In the genomic region with DNA sequence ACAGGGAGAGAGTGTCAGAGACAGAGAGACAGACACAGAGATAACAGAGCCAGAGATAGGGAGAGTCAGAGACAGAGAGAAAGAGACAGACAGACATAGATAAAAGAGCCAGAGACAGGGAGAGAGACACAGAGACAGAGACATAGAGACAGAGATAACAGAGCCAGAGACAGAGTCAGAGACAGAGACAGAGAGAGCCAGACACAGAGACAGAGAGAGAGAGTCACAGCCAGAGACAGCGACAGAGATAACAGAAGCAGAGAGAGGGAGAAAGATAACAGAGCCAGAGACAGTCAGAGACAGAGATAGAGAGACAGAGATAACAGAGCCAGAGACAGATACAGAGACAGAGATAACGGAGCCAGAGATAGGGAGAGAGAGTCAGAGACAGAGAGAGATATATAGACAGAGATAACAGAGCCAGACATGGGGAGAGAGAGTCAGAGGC, we compare ENCODE assay signal across 8 cellular contexts. TPM values are rescaled to one million over a fixed set of nuclear protein-coding genes. Genes with fewer than 3 reads are reported as not detected.
DNase-seq lines count a peak whose midpoint lies in the region; ATAC-seq and TF ChIP-seq lines count a peak whose summit lies in the region.

No MANE protein-coding gene starts in this region.

- no peak overlapping the region for H3K9ac ChIP-seq in iPS-18a (ENCODE audit: low read length)

- peaks cover 33% of the 10 kb centered on the region for H3K27me3 Mint-ChIP-seq in activated T-helper 17 cell treated with anti-CD3 and anti-CD28 coated beads, Interleukin-2, amount 50 U/mL, for 72 hours

- H3K4me1 ChIP-seq in cardiac muscle cell (ENCODE audit: low read depth): peaks cover 5% of the 10 kb centered on the region
- H3K4me1 ChIP-seq in iPS-18a (ENCODE audit: control insufficient read depth, low read depth, low read length): peaks cover 16% of the 10 kb centered on the region
- peaks cover 0 to 17% of the 10 kb centered on the region in 2 donors for H3K4me1 ChIP-seq in thoracic aorta (ENCODE audit: control insufficient read depth in 1 of 2, low read depth in 2 of 2)

- TF ChIP-seq CTCF in cardiac muscle cell (IDR thresholded peaks at IDR 0.05; ENCODE audit: low read depth, low read length) (no peak), thoracic aorta (IDR thresholded peaks at IDR 0.05) (no peak)

- intact Hi-C loops in Right ventricle myocardium inferior (cut with DNase I): no loop called here

- DNase-seq in cardiac muscle cell (ENCODE audit: low read depth in 1 of 2, low spot score in 1 of 2): no peak
- DNase-seq in Right ventricle myocardium inferior (ENCODE audit: missing footprints): no peak
- no peak for DNase-seq in thoracic aorta (ENCODE audit: low spot score)
- no peak for DNase-seq in CD1c-positive myeloid dendritic cell (ENCODE audit: extremely low spot score)
- DNase-seq in C1 segment of cervical spinal cord (lab: John Stamatoyannopoulos, UW): no peak
- no peak for DNase-seq in NCI-H1092 treated with DMSO at 0.1 percent for 48 hours (lab: John Stamatoyannopoulos, UW)

- H3K9me3 ChIP-seq in cardiac muscle cell (ENCODE audit: low read depth) (no peaks in the 10 kb centered on the region), iPS-18a (ENCODE audit: control insufficient read depth, low read depth, low read length) (no peaks in the 10 kb centered on the region), thoracic aorta (no peaks in the 10 kb centered on the region)

- H3K27ac ChIP-seq in cardiac muscle cell (no peak overlapping the region), iPS-18a (ENCODE audit: low read length) (no peak overlapping the region), thoracic aorta (no peak overlapping the region)

- H3K4me3 ChIP-seq in cardiac muscle cell (peak overlapping the region; percentile 59), iPS-18a (ENCODE audit: low read length) (peak overlapping the region; percentile 77), thoracic aorta (peak overlapping the region; percentile 75)

- peaks cover 31% of the 10 kb centered on the region for H3K4me1 Mint-ChIP-seq in activated T-helper 17 cell treated with anti-CD3 and anti-CD28 coated beads, Interleukin-2, amount 50 U/mL, for 72 hours

- H3K27me3 ChIP-seq in cardiac muscle cell: peaks cover 41% of the 10 kb centered on the region
- H3K27me3 ChIP-seq in iPS-18a (ENCODE audit: control insufficient read depth, insufficient read depth, low read length): peaks cover 56% of the 10 kb centered on the region
- no peaks in the 10 kb centered on the region for H3K27me3 ChIP-seq in thoracic aorta (replicated peaks; ENCODE audit: insufficient read depth)

- peak overlapping the region; percentile 75 for H3K27ac Mint-ChIP-seq in activated T-helper 17 cell treated with anti-CD3 and anti-CD28 coated beads, Interleukin-2, amount 50 U/mL, for 72 hours

- peak overlapping the region; percentile 86 for H3K4me3 Mint-ChIP-seq in activated T-helper 17 cell treated with anti-CD3 and anti-CD28 coated beads, Interleukin-2, amount 50 U/mL, for 72 hours

- peaks cover 19% of the 10 kb centered on the region for H3K36me3 Mint-ChIP-seq in activated T-helper 17 cell treated with anti-CD3 and anti-CD28 coated beads, Interleukin-2, amount 50 U/mL, for 72 hours (ENCODE audit: low read depth)

- H3K36me3 ChIP-seq in cardiac muscle cell: no peaks in the 10 kb centered on the region
- H3K36me3 ChIP-seq in iPS-18a (ENCODE audit: control insufficient read depth, low read depth, low read length): no peaks in the 10 kb centered on the region
- no peaks in the 10 kb centered on the region for H3K36me3 ChIP-seq in thoracic aorta

- no peak for ATAC-seq in Right ventricle myocardium inferior
- ATAC-seq in activated T-helper 17 cell treated with anti-CD3 and anti-CD28 coated beads, Interleukin-2, amount 50 U/mL, for 72 hours (replicated peaks): no peak
- ATAC-seq in thoracic aorta (ENCODE audit: insufficient number of reproducible peaks, low FRiP score, low read depth): no peak

- no peaks in the 10 kb centered on the region for H3K9me3 Mint-ChIP-seq in activated T-helper 17 cell treated with anti-CD3 and anti-CD28 coated beads, Interleukin-2, amount 50 U/mL, for 72 hours

RNA-seq across cellular contexts. Expression of a gene that starts 0.9 kb away (rescaled TPM):
- total RNA-seq in cardiac muscle cell (0.81 and 1.3 TPM in 2 replicates), Right ventricle myocardium inferior (0.78 TPM), thoracic aorta (1 to 10 TPM in 1 of 2 donors, under 1 TPM in 1; 0.27 to 1.8 TPM)
- polyA plus RNA-seq in cardiac muscle cell: 1.5 and 3.0 TPM in 2 replicates
- total RNA-seq in activated T-helper 17 cell treated with anti-CD3 and anti-CD28 coated beads, Interleukin-2, amount 50 U/mL, for 72 hours: 1 to 10 TPM; 2.9 to 6.0 TPM

RNA-seq across cellular contexts. Expression of a gene that starts 27.9 kb away (rescaled TPM):
- 10.5 and 18.2 TPM in 2 replicates for total RNA-seq in cardiac muscle cell
- 21.6 and 41.3 TPM in 2 replicates for polyA plus RNA-seq in cardiac muscle cell
- 6.2 TPM for total RNA-seq in Right ventricle myocardium inferior
- 1 to 10 TPM; 2.6 to 2.7 TPM for total RNA-seq in activated T-helper 17 cell treated with anti-CD3 and anti-CD28 coated beads, Interleukin-2, amount 50 U/mL, for 72 hours
- not detected for total RNA-seq in thoracic aorta

RNA-seq across cellular contexts. Expression of a gene that starts 48.4 kb away (rescaled TPM):
- total RNA-seq in cardiac muscle cell (0.18 and 4.9 TPM in 2 replicates), Right ventricle myocardium inferior (0.92 TPM), thoracic aorta (1 to 10 TPM; 2.7 to 3.9 TPM)
- polyA plus RNA-seq in cardiac muscle cell: 1.8 and 10.4 TPM in 2 replicates
- 10 to 100 TPM; 64.3 to 73.2 TPM for total RNA-seq in activated T-helper 17 cell treated with anti-CD3 and anti-CD28 coated beads, Interleukin-2, amount 50 U/mL, for 72 hours

Comparison
In these comparisons a context has a peak if more than half of its experiments do, and no peak if none do; other contexts are left out.
1. RNA of a gene that starts 48.4 kb away (total RNA-seq): 64.3 to 73.2 TPM in activated T-helper 17 cell treated with anti-CD3 and anti-CD28 coated beads, Interleukin-2, amount 50 U/mL, for 72 hours; 0.18 to 4.9 TPM in cardiac muscle cell, 2.7 to 3.9 TPM in thoracic aorta and 0.92 TPM in Right ventricle myocardium inferior (single experiment); every median in the first group is over 10 times any median in the second.
2. Peak in every context shown above with its lines, with median percentiles within 50 percentile points of each other: H3K4me3 ChIP-seq.